ENCODE assay signal across 8 cellular contexts in the genomic region with DNA sequence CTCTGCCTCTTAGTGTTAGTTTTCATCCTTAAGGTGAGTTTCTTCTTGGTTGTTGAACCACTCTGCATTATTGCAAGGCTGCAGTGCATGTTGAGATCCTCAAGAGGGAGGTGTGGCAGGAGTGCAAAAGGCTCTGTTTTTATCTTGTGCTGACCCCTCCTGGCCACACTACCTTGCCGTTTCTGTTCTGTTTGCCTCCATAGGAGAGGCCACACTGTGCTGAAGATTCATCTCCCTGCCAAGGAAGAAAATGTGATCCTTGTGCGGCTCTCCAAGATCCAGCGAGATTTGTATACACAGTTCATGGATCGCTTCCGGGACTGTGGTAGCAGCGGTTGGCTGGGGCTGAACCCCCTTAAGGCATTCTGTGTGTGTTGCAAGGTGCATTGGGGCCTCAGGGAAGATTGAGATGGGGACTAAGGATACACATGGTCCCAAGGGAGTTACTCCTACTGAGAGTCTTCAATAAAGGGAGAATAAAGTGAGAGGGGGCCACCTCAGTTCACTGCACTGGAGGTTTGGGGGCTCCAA. TPM values are rescaled to one million over a fixed set of nuclear protein-coding genes. Genes with fewer than 3 reads are reported as not detected.
DNase-seq lines count a peak whose midpoint lies in the region; FAIRE-seq and TF ChIP-seq lines count a peak whose summit lies in the region.
"Had no signal": no experiment of that assay in that cellular context is flagged by ENCODE, and none has a peak within 500 bp of the region (broad histone marks: within the 10 kb centered on the region; RNA-seq: fewer than 3 reads in every experiment).

No MANE protein-coding gene starts in this region.

- intact Hi-C loops in sigmoid colon (cut with DNase I), result loop anchor here (1.0 kb wide), 1 partner anchor 136 kb away; no protein-coding TSS in a partner anchor

- H3K27ac ChIP-seq in sigmoid colon, result no peak overlapping the region
- no peak overlapping the region for H3K27ac ChIP-seq in effector memory CD4-positive, alpha-beta T cell (ENCODE audit: insufficient read depth, low read length, poor library complexity, severe bottlenecking)

- no peaks in the 10 kb centered on the region for H3K9me3 ChIP-seq in sigmoid colon
- H3K9me3 ChIP-seq in effector memory CD4-positive, alpha-beta T cell (ENCODE audit: control insufficient read depth, low read length), result no peaks in the 10 kb centered on the region

- no peaks in the 10 kb centered on the region for H3K4me1 ChIP-seq in sigmoid colon
- H3K4me1 ChIP-seq in effector memory CD4-positive, alpha-beta T cell (ENCODE audit: control insufficient read depth, insufficient read depth, low read length, poor library complexity, severe bottlenecking), result no peaks in the 10 kb centered on the region

- H3K4me3 ChIP-seq in WI38 (ENCODE audit: low read depth, low read length) (no peak overlapping the region), foreskin fibroblast (ENCODE audit: low read depth in 1 of 2, low read length in 2 of 2) (no peak overlapping the region), sigmoid colon (no peak overlapping the region)
- no peak overlapping the region for H3K4me3 ChIP-seq in effector memory CD4-positive, alpha-beta T cell (ENCODE audit: insufficient read depth, low read depth, low read length, poor library complexity, severe bottlenecking)

- TF ChIP-seq EP300 in sigmoid colon (IDR thresholded peaks at IDR 0.05), result no peak

- no peaks in the 10 kb centered on the region for H3K27me3 ChIP-seq in sigmoid colon
- no peaks in the 10 kb centered on the region for H3K27me3 ChIP-seq in effector memory CD4-positive, alpha-beta T cell (replicated peaks; ENCODE audit: control insufficient read depth, insufficient read depth, low read length, poor library complexity, severe bottlenecking)

- WGBS in sigmoid colon, 2 donors, result 77 to 78% methylated on average over 6 of the region's 6 CpGs

- peak; percentile 94 for FAIRE-seq in G401.6 (lab: Jason Lieb, UNC)
- FAIRE-seq in H54 (lab: Jason Lieb, UNC), result peak; percentile 57

- DNase-seq in H54 (ENCODE audit: insufficient read length, low spot score), result peak; percentile 70
- DNase-seq in NCI-H2107 (lab: John Stamatoyannopoulos, UW), result peak; percentile 16
- DNase-seq in foreskin fibroblast, result peak; percentile 42 to 73
- no peak for DNase-seq in sigmoid colon
- DNase-seq in effector memory CD4-positive, alpha-beta T cell, result no peak
- DNase-seq: activated T-cell treated with anti-CD3 and anti-CD28 coated beads, Interleukin-2, amount 50 U/mL, for 4 hours had no signal

- no peak for TF ChIP-seq POLR2A in H54 (IDR thresholded peaks at IDR 0.05; ENCODE audit: low read depth, low read length)
- no peak for TF ChIP-seq POLR2A in sigmoid colon (IDR thresholded peaks at IDR 0.05)

- H3K36me3 ChIP-seq in sigmoid colon, result peaks cover 26 to 100% (median 78%) of the 10 kb centered on the region in 4 donors
- H3K36me3 ChIP-seq in effector memory CD4-positive, alpha-beta T cell (ENCODE audit: control insufficient read depth, insufficient read depth, low read length), result peaks cover 81% of the 10 kb centered on the region

- TF ChIP-seq CTCF in WI38 (IDR thresholded peaks at IDR 0.05; ENCODE audit: low read depth, low read length) (peak; percentile 88), foreskin fibroblast (IDR thresholded peaks at IDR 0.05; ENCODE audit: low read depth, low read length) (peak; percentile 97), sigmoid colon (IDR thresholded peaks at IDR 0.05) (peak in 3 of 4 experiments; percentile 39 to 60 (median 44))

RNA-seq across cellular contexts. Expression of a gene that starts 33.0 kb away (rescaled TPM):
- total RNA-seq in sigmoid colon, result 10 to 100 TPM; 43.2 to 72.4 (median 70.2) TPM
- polyA plus RNA-seq in sigmoid colon, result 10 to 100 TPM; 23.4 to 79.7 (median 30.7) TPM

Comparison
In these comparisons a context has a peak if more than half of its experiments do, and no peak if none do; other contexts are left out.
1. DNase-seq: peak in H54 (single experiment), NCI-H2107 (single experiment) and foreskin fibroblast (2 of 2); none in sigmoid colon (single experiment) and effector memory CD4-positive, alpha-beta T cell (0 of 3).
2. CTCF ChIP-seq: peak in every context shown above with its lines; median percentile 97 in foreskin fibroblast; 88 in WI38; 44 in sigmoid colon.